ENCODE assay signal across 19 cellular contexts in the genomic region with DNA sequence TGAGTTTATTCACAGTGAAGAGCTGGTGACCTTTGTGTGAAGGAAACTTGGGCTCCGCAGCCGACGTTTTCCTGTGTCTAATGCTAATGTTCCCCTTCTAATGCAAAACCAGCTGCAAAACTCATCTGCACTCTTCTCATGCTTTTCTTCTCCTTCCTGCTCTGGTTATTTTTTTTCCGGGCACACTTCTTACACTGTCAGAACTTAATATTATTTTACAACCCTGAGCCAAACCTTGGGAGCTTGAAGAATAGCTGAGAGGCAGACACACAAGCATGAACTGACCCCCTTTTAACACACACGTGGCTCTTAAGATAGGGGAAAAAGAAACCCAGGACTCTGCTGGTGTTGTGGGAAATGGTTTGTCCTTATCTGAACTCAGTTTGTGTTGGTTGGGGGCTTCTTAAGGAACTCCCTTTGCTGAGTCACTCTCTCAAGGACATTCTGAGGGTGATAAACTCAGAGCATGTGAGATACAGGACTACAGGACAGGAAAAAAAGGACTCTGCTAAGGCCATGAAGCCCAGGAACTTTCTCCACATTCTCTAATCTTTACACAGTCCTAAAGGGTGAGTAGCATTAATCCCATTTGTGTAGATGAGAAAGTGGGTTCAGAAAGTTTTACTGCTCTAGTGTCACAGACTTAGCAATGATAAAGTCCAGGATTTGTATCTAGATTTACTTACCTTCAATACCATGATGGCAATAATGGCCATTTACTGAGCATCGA.
DNase-seq lines count a peak whose midpoint lies in the region; ATAC-seq and TF ChIP-seq lines count a peak whose summit lies in the region.
"Had no signal": no experiment of that assay in that cellular context is flagged by ENCODE, and none has a peak within 500 bp of the region (broad histone marks: within the 10 kb centered on the region; RNA-seq: fewer than 3 reads in every experiment).

No MANE protein-coding gene starts in this region.

- H3K9me2 ChIP-seq in OCI-LY1 (ENCODE audit: low read depth, low read length), result no peaks in the 10 kb centered on the region

- peaks cover 13% of the 10 kb centered on the region for H3K4me1 Mint-ChIP-seq in endodermal cell
- peaks cover 31% of the 10 kb centered on the region for H3K4me1 Mint-ChIP-seq in stimulated activated memory B cell treated with anti-CD40 and anti-IgM and Interleukin-4, amounts not matched to agents 10 μg/mL and 1 μg/mL and 100 μg/mL, for 72 hours
- H3K4me1 Mint-ChIP-seq: neural progenitor cell had no signal

- H3K27me3 ChIP-seq in DND-41 (ENCODE audit: insufficient read depth, low read length, poor library complexity), result no peaks in the 10 kb centered on the region
- H3K27me3 ChIP-seq in OCI-LY1 (ENCODE audit: insufficient read depth, low read length), result no peaks in the 10 kb centered on the region
- no peaks in the 10 kb centered on the region for H3K27me3 ChIP-seq in endodermal cell (ENCODE audit: control insufficient read depth, insufficient read depth, low read length, poor library complexity, severe bottlenecking)
- no peaks in the 10 kb centered on the region for H3K27me3 ChIP-seq in neuron (ENCODE audit: insufficient read depth, low read length)
- H3K27me3 ChIP-seq: neural progenitor cell had no signal

- H3K79me2 ChIP-seq in DND-41 (ENCODE audit: insufficient read depth, low read length) (no peaks in the 10 kb centered on the region), OCI-LY1 (ENCODE audit: insufficient read depth, low read length) (no peaks in the 10 kb centered on the region)

- peak overlapping the region; percentile 85 for H3K27ac Mint-ChIP-seq in endodermal cell
- H3K27ac Mint-ChIP-seq in stimulated activated memory B cell treated with anti-CD40 and anti-IgM and Interleukin-4, amounts not matched to agents 10 μg/mL and 1 μg/mL and 100 μg/mL, for 72 hours, result no peak overlapping the region
- H3K27ac Mint-ChIP-seq: neural progenitor cell; T-helper 2 cell treated with Interferon-gamma antibody and Interleukin-4, amounts not matched to agents 5 μg/mL and 100 μg/mL, for 36 hours had no signal

- H2AFZ ChIP-seq in DND-41 (ENCODE audit: low read depth, low read length), result peak overlapping the region; percentile 10; the same call in 1 of the 2 replicates
- H2AFZ ChIP-seq in OCI-LY1 (ENCODE audit: low read length), result 0 out of 2 replicates have a peak overlapping the region, but pooled peaks have one; percentile 44
- peak overlapping the region; percentile 38 for H2AFZ ChIP-seq in neuron (ENCODE audit: low read depth, low read length)
- H2AFZ ChIP-seq: neural progenitor cell, PC-9 had no signal

- DNase-seq in DND-41 (no peak), endodermal cell (no peak), NCI-H345 (lab: John Stamatoyannopoulos, UW) (no peak)
- DNase-seq: activated CD4-positive, CD25-positive, alpha-beta regulatory T cell treated with anti-CD3 and anti-CD28 coated beads, Interleukin-2, amount 50 U/mL, for 72 hours; activated gamma-delta T cell; anterior cingulate cortex; Caco-2; midbrain; NCI-H2029 treated with DMSO at 0.1 percent for 48 hours; NCI-H524 treated with DMSO at 0.1 percent for 48 hours; PC-9 had no signal

- peaks cover 7% of the 10 kb centered on the region; the same call in 1 of the 2 replicates for H3K4me1 ChIP-seq in DND-41 (ENCODE audit: insufficient read depth, low read length)
- H3K4me1 ChIP-seq in OCI-LY1 (ENCODE audit: insufficient read depth, low read length, severe bottlenecking), result peaks cover 9% of the 10 kb centered on the region
- H3K4me1 ChIP-seq in endodermal cell (ENCODE audit: control insufficient read depth, insufficient read depth, low read length), result no peaks in the 10 kb centered on the region
- H3K4me1 ChIP-seq in neuron (ENCODE audit: insufficient read depth, low read length), result no peaks in the 10 kb centered on the region
- H3K4me1 ChIP-seq: Caco-2, HAP-1, neural progenitor cell had no signal

- no peak overlapping the region for H3K9ac ChIP-seq in DND-41 (ENCODE audit: low read depth, low read length)
- H3K9ac ChIP-seq in OCI-LY1 (ENCODE audit: low read length), result no peak overlapping the region
- no peak overlapping the region for H3K9ac ChIP-seq in endodermal cell (ENCODE audit: extremely low read depth, low read length, poor library complexity, severe bottlenecking)
- H3K9ac ChIP-seq: neural progenitor cell had no signal

- H4K20me1 ChIP-seq in DND-41 (ENCODE audit: insufficient read depth, low read length) (no peaks in the 10 kb centered on the region), OCI-LY1 (ENCODE audit: insufficient read depth, low read length) (no peaks in the 10 kb centered on the region)

- H3K4me3 Mint-ChIP-seq in endodermal cell, result no peak overlapping the region
- no peak overlapping the region for H3K4me3 Mint-ChIP-seq in stimulated activated memory B cell treated with anti-CD40 and anti-IgM and Interleukin-4, amounts not matched to agents 10 μg/mL and 1 μg/mL and 100 μg/mL, for 72 hours
- H3K4me3 Mint-ChIP-seq: neural progenitor cell; T-helper 2 cell treated with Interferon-gamma antibody and Interleukin-4, amounts not matched to agents 5 μg/mL and 100 μg/mL, for 36 hours had no signal

- H3K4me2 ChIP-seq in DND-41 (ENCODE audit: insufficient read depth, low read length) (no peak overlapping the region), OCI-LY1 (ENCODE audit: low read length) (no peak overlapping the region)
- H3K4me2 ChIP-seq: neural progenitor cell, PC-9 had no signal

- no peak for TF ChIP-seq CTCF in DND-41 (IDR thresholded peaks at IDR 0.05; ENCODE audit: borderline replicate concordance, extremely low read depth, low read length, poor library complexity, severe bottlenecking)
- no peak for TF ChIP-seq CTCF in OCI-LY1 (IDR thresholded peaks at IDR 0.05; ENCODE audit: low read length)
- no peak for TF ChIP-seq CTCF in endodermal cell (conservative IDR thresholded peaks at IDR 0.05)

- WGBS in endodermal cell (ENCODE audit: insufficient coverage in 1 of 2, insufficient read length in 1 of 2), 2 experiments, result 74 to 77% methylated on average over 3 to 6 of the region's 6 CpGs

- no peaks in the 10 kb centered on the region for H3K9me3 ChIP-seq in DND-41 (ENCODE audit: insufficient read depth, low read length, severe bottlenecking)
- H3K9me3 ChIP-seq in OCI-LY1 (ENCODE audit: low read length), result no peaks in the 10 kb centered on the region
- H3K9me3 ChIP-seq in endodermal cell (ENCODE audit: control insufficient read depth, low read length), result no peaks in the 10 kb centered on the region
- H3K9me3 ChIP-seq in neuron (ENCODE audit: low read length), result no peaks in the 10 kb centered on the region
- H3K9me3 ChIP-seq: Caco-2, HAP-1 had no signal

- ATAC-seq in DND-41 (ENCODE audit: insufficient read depth, low read depth) (peak; percentile 60; the same call in 2 of the 3 replicates), GM18502 (IDR thresholded peaks at IDR 0.05; ENCODE audit: poor library complexity, unreplicated experiment) (no peak)
- no peak for ATAC-seq in stimulated activated memory B cell treated with anti-CD40 and anti-IgM and Interleukin-4, amounts not matched to agents 10 μg/mL and 1 μg/mL and 100 μg/mL, for 72 hours

- peaks cover 3% of the 10 kb centered on the region for H3K9me3 Mint-ChIP-seq in endodermal cell
- H3K9me3 Mint-ChIP-seq in stimulated activated memory B cell treated with anti-CD40 and anti-IgM and Interleukin-4, amounts not matched to agents 10 μg/mL and 1 μg/mL and 100 μg/mL, for 72 hours, result no peaks in the 10 kb centered on the region
- H3K9me3 Mint-ChIP-seq: neural progenitor cell; T-helper 2 cell treated with Interferon-gamma antibody and Interleukin-4, amounts not matched to agents 5 μg/mL and 100 μg/mL, for 36 hours had no signal

- H3K27me3 Mint-ChIP-seq in endodermal cell (ENCODE audit: insufficient read depth), result no peaks in the 10 kb centered on the region
- H3K27me3 Mint-ChIP-seq in stimulated activated memory B cell treated with anti-CD40 and anti-IgM and Interleukin-4, amounts not matched to agents 10 μg/mL and 1 μg/mL and 100 μg/mL, for 72 hours, result no peaks in the 10 kb centered on the region

- no peaks in the 10 kb centered on the region for H3K36me3 ChIP-seq in DND-41 (ENCODE audit: insufficient read depth, low read length)
- no peaks in the 10 kb centered on the region for H3K36me3 ChIP-seq in OCI-LY1 (ENCODE audit: insufficient read depth, low read length)
- H3K36me3 ChIP-seq in endodermal cell (ENCODE audit: control insufficient read depth, insufficient read depth, low read length), result no peaks in the 10 kb centered on the region
- H3K36me3 ChIP-seq in neuron (ENCODE audit: insufficient read depth, low read length), result no peaks in the 10 kb centered on the region
- H3K36me3 ChIP-seq: HAP-1, neural progenitor cell had no signal

- H3K27ac ChIP-seq in DND-41 (ENCODE audit: low read length) (no peak overlapping the region), OCI-LY1 (ENCODE audit: low read depth, low read length, poor library complexity, severe bottlenecking) (no peak overlapping the region), endodermal cell (ENCODE audit: low read depth, low read length) (no peak overlapping the region)
- H3K27ac ChIP-seq: HL-60, neural progenitor cell, PC-9 had no signal

- H3K36me3 Mint-ChIP-seq in endodermal cell (ENCODE audit: low read depth), result no peaks in the 10 kb centered on the region
- peaks cover 7% of the 10 kb centered on the region for H3K36me3 Mint-ChIP-seq in stimulated activated memory B cell treated with anti-CD40 and anti-IgM and Interleukin-4, amounts not matched to agents 10 μg/mL and 1 μg/mL and 100 μg/mL, for 72 hours
- H3K36me3 Mint-ChIP-seq: neural progenitor cell had no signal

- H3K4me3 ChIP-seq in DND-41 (ENCODE audit: low read depth in 1 of 2, low read length in 2 of 2), result no peak overlapping the region
- no peak overlapping the region for H3K4me3 ChIP-seq in OCI-LY1 (ENCODE audit: low read depth, low read length, poor library complexity, severe bottlenecking)
- no peak overlapping the region for H3K4me3 ChIP-seq in endodermal cell (ENCODE audit: low read length)
- H3K4me3 ChIP-seq in neuron (ENCODE audit: low read length), result no peak overlapping the region
- H3K4me3 ChIP-seq: HAP-1, neural progenitor cell, PC-9 had no signal

- no peaks in the 10 kb centered on the region for H3F3A ChIP-seq in OCI-LY1 (ENCODE audit: insufficient read depth, low read length)
